Comparison of ENCODE assay signal across 22 cellular contexts in genomic region chr22:31326877-31327276, GRCh38.
"Had no signal": no experiment of that assay in that cellular context is flagged by ENCODE, and none has a peak within 500 bp of the region (broad histone marks: within the 10 kb centered on the region; RNA-seq: fewer than 3 reads in every experiment).

No MANE protein-coding gene starts in this region.

- DNase-seq: effector memory CD4-positive, alpha-beta T cell; esophagus squamous epithelium; foreskin fibroblast; immature natural killer cell; kidney; left cardiac atrium; left ventricle myocardium inferior; lower lobe of right lung; mesenchymal stem cell; naive thymus-derived CD4-positive, alpha-beta T cell; nephron progenitor cell; psoas muscle; retina; right lobe of liver; stimulated activated CD4-positive, alpha-beta T cell treated with anti-CD3 and anti-CD28 coated beads, Interleukin-4, amount 100 ng/mL, for 1 hour; stimulated activated CD8-positive, alpha-beta memory T cell treated with anti-CD3 and anti-CD28 coated beads, Interleukin-4, amount 100 ng/mL, for 48 hours; stimulated activated naive CD8-positive, alpha-beta T cell treated with anti-CD3 and anti-CD28 coated beads, Interleukin-15, Interleukin-2, amounts not matched to agents 100 U/mL and 50 U/mL, for 24 hours; thyroid gland had no signal

- H3K4me3 Mint-ChIP-seq: immature natural killer cell; naive thymus-derived CD4-positive, alpha-beta T cell; nephron progenitor cell; stimulated activated effector memory CD8-positive, alpha-beta T cell treated with anti-CD3 and anti-CD28 coated beads, Interleukin-12 subunit alpha, Interleukin-12 subunit beta, amount 100 ng/mL, for 72 hours; type B pancreatic cell had no signal

- H3K4me3 ChIP-seq: esophagus squamous epithelium, gastroesophageal sphincter, left ventricle myocardium inferior, lower lobe of right lung, psoas muscle, right lobe of liver, suprapubic skin, thyroid gland had no signal

- H3K27ac Mint-ChIP-seq: immature natural killer cell; stimulated activated effector memory CD8-positive, alpha-beta T cell treated with anti-CD3 and anti-CD28 coated beads, Interleukin-12 subunit alpha, Interleukin-12 subunit beta, amount 100 ng/mL, for 72 hours; type B pancreatic cell had no signal

- H3K27me3 ChIP-seq: esophagus squamous epithelium, gastroesophageal sphincter, right lobe of liver, suprapubic skin, thyroid gland had no signal

- H3K27me3 Mint-ChIP-seq: naive thymus-derived CD4-positive, alpha-beta T cell; type B pancreatic cell had no signal

- H3K4me1 Mint-ChIP-seq: nephron progenitor cell had no signal

- H3K9me3 Mint-ChIP-seq: immature natural killer cell; naive thymus-derived CD4-positive, alpha-beta T cell; nephron progenitor cell; stimulated activated effector memory CD8-positive, alpha-beta T cell treated with anti-CD3 and anti-CD28 coated beads, Interleukin-12 subunit alpha, Interleukin-12 subunit beta, amount 100 ng/mL, for 72 hours; type B pancreatic cell had no signal
